In genomic region chr12:57888407-57889157, GRCh38 we compare ENCODE assay signal across 1 cellular context.
A peak's percentile ranks its signal among the peaks of the same experiment; 100 is the strongest.
TF ChIP-seq lines count a peak whose summit lies in the region.

No MANE protein-coding gene starts in this region.

TF ChIP-seq in GM12878, 131 proteins besides CTCF, POLR2A, EP300 and RAD21 (continued from another document):
- TF ChIP-seq ZNF687 (IDR thresholded peaks at IDR 0.05) (no peak), ATF7 (IDR thresholded peaks at IDR 0.05; ENCODE audit: low read depth) (no peak), SRF (IDR thresholded peaks at IDR 0.05; ENCODE audit: low read depth in 2 of 2, low read length in 2 of 2) (no peak), JUNB (IDR thresholded peaks at IDR 0.05) (0 out of 2 replicates have a peak, but pooled peaks have one; percentile 16), CHD2 (IDR thresholded peaks at IDR 0.05; ENCODE audit: borderline replicate concordance, low read depth, low read length) (no peak), BRCA1 (IDR thresholded peaks at IDR 0.05; ENCODE audit: low read depth, low read length) (no peak), RUNX3 (IDR thresholded peaks at IDR 0.05; ENCODE audit: low read length) (peak; percentile 70), FOXM1 (IDR thresholded peaks at IDR 0.05; ENCODE audit: low read depth, low read length) (no peak), IKZF2 (IDR thresholded peaks at IDR 0.05) (0 out of 4 replicates have a peak, but pooled peaks of 1 of the 2 experiments have one; percentile 13), TCF3 (IDR thresholded peaks at IDR 0.05; ENCODE audit: borderline replicate concordance, insufficient read depth, low read depth, low read length) (no peak), MEF2A (IDR thresholded peaks at IDR 0.05; ENCODE audit: insufficient read depth, low read depth, low read length) (peak; percentile 61; the same call in 1 of the 2 replicates)
